Comparison of ENCODE assay signal across 12 cellular contexts in genomic region chr2:186919272-186919671, GRCh38.
DNase-seq lines count a peak whose midpoint lies in the region; ATAC-seq and TF ChIP-seq lines count a peak whose summit lies in the region.
"Had no signal": no experiment of that assay in that cellular context is flagged by ENCODE, and none has a peak within 500 bp of the region (broad histone marks: within the 10 kb centered on the region; RNA-seq: fewer than 3 reads in every experiment).

No MANE protein-coding gene starts in this region.

- H3K4me3 ChIP-seq in astrocyte of the spinal cord (ENCODE audit: low read depth, low read length), result no peak overlapping the region
- H3K4me3 ChIP-seq: heart right ventricle, PC-9 had no signal

- DNase-seq in AG09319 (ENCODE audit: extremely low read depth, low read depth), result peak; percentile 11
- peak; percentile 60 for DNase-seq in HPDE6-E6E7 (ENCODE audit: extremely low spot score)
- DNase-seq in astrocyte of the spinal cord (ENCODE audit: low read depth, low spot score), result peak; percentile 90
- DNase-seq in hepatic stellate cell (ENCODE audit: low spot score), result peak; percentile 42
- DNase-seq in DMS79 (lab: John Stamatoyannopoulos, UW), result no peak
- no peak for DNase-seq in NCI-H1417 treated with DMSO at 0.1 percent for 48 hours (lab: John Stamatoyannopoulos, UW)
- DNase-seq: heart right ventricle, mesendoderm, NCI-H1694, PC-9 had no signal

- TF ChIP-seq CTCF in AG09319 (IDR thresholded peaks at IDR 0.05; ENCODE audit: low read depth, low read length) (no peak), astrocyte of the spinal cord (IDR thresholded peaks at IDR 0.05; ENCODE audit: low read depth, low read length) (no peak)

- in situ Hi-C loops in astrocyte of the spinal cord (cut with HindIII; ENCODE audit: low sequenced_read_pairs), result no loop called here

- ATAC-seq in HG02981 (IDR thresholded peaks at IDR 0.05; ENCODE audit: unreplicated experiment) (no peak), HG03097 (IDR thresholded peaks at IDR 0.05; ENCODE audit: low FRiP score, unreplicated experiment) (no peak)

Comparison
In these comparisons a context has a peak if more than half of its experiments do, and no peak if none do; other contexts are left out.
1. DNase-seq: peak in AG09319 (single experiment), HPDE6-E6E7 (single experiment), astrocyte of the spinal cord (single experiment) and hepatic stellate cell (single experiment); none in DMS79 (single experiment) and NCI-H1417 treated with DMSO at 0.1 percent for 48 hours (single experiment).